15 cellular contexts compared by ENCODE assay signal in the genomic region with DNA sequence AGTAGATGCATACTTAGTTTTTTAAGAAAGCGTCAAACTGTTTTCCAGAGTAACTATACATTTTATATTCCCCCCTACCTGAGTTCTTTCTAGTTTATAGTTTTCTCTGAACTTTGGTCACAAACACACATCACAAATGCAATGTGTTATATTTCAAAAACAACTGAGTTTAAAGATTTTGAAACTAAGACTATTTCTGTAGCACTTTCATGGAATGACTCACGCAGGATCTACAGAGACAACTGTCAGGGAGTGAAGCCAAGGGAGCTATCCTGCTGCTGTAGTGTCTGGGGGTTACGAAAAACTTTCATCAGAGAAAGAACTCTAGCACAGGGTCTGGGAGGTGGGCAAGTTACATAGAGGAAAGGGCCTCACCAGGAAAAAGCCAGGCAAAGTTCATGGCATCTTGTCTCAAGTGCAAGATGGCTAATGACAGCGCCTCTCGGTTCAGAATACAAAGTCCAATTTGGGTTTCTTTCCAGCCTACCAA.
DNase-seq lines count a peak whose midpoint lies in the region; ATAC-seq and TF ChIP-seq lines count a peak whose summit lies in the region.
"Had no signal": no experiment of that assay in that cellular context is flagged by ENCODE, and none has a peak within 500 bp of the region (broad histone marks: within the 10 kb centered on the region; RNA-seq: fewer than 3 reads in every experiment).

No MANE protein-coding gene starts in this region.

- POLR2A ChIA-PET in CD8-positive, alpha-beta T cell (lab: Charles Lee) = no interaction called here
- POLR2A ChIA-PET in activated naive CD8-positive, alpha-beta T cell treated with anti-CD3 and anti-CD28 coated beads, Interleukin-2, amount 10 ng/mL, durations not matched to agents 7 days and 5 days (lab: Charles Lee) = no interaction called here

- DNase-seq in AG10803 (ENCODE audit: low read depth) (peak; percentile 28), mucosa of descending colon (peak in 1 of 3 donors; percentile 25), inferior parietal cortex (ENCODE audit: extremely low spot score) (no peak)
- DNase-seq in CD8-positive, alpha-beta T cell = no peak
- DNase-seq in activated naive CD8-positive, alpha-beta T cell treated with anti-CD3 and anti-CD28 coated beads, Interleukin-2, amount 10 ng/mL, durations not matched to agents 7 days and 5 days = no peak
- DNase-seq: activated effector memory CD4-positive, alpha-beta T cell treated with Interleukin-2 at 50 U/mL for 16 hours; DMS79 treated with DMSO at 0.1 percent for 48 hours; GOT3; left ventricle myocardium inferior; NCI-H1694; NCI-H226; retina had no signal

- peaks cover 80% of the 10 kb centered on the region for H3K36me3 Mint-ChIP-seq in CD8-positive, alpha-beta T cell
- peaks cover 38% of the 10 kb centered on the region for H3K36me3 Mint-ChIP-seq in activated naive CD8-positive, alpha-beta T cell treated with anti-CD3 and anti-CD28 coated beads, Interleukin-2, amount 10 ng/mL, durations not matched to agents 7 days and 5 days

- H3K27ac ChIP-seq in CD8-positive, alpha-beta T cell (ENCODE audit: low read depth, low read length) = no peak overlapping the region
- H3K27ac ChIP-seq: left ventricle myocardium inferior, neural progenitor cell had no signal

- peaks cover 33% of the 10 kb centered on the region for H3K36me3 ChIP-seq in CD8-positive, alpha-beta T cell (ENCODE audit: insufficient read depth, low read length)
- no peaks in the 10 kb centered on the region for H3K36me3 ChIP-seq in mucosa of descending colon (ENCODE audit: low read depth)
- H3K36me3 ChIP-seq: neural progenitor cell had no signal

- H3K27ac Mint-ChIP-seq in CD8-positive, alpha-beta T cell = peak overlapping the region; percentile 65
- peak overlapping the region; percentile 13 for H3K27ac Mint-ChIP-seq in activated naive CD8-positive, alpha-beta T cell treated with anti-CD3 and anti-CD28 coated beads, Interleukin-2, amount 10 ng/mL, durations not matched to agents 7 days and 5 days
- H3K27ac Mint-ChIP-seq: neural progenitor cell had no signal

- H3K9me3 Mint-ChIP-seq in CD8-positive, alpha-beta T cell = no peaks in the 10 kb centered on the region
- no peaks in the 10 kb centered on the region for H3K9me3 Mint-ChIP-seq in activated naive CD8-positive, alpha-beta T cell treated with anti-CD3 and anti-CD28 coated beads, Interleukin-2, amount 10 ng/mL, durations not matched to agents 7 days and 5 days

- CTCF ChIA-PET in CD8-positive, alpha-beta T cell (lab: Charles Lee) = no interaction called here

- intact Hi-C loops in CD8-positive, alpha-beta T cell (cut with DNase I, micrococcal nuclease) = no loop called here
- intact Hi-C loops in mucosa of descending colon (cut with DNase I, micrococcal nuclease) = no loop called here

- H3K4me3 ChIP-seq in AG10803 (ENCODE audit: low read length) (no peak overlapping the region), mucosa of descending colon (no peak overlapping the region)
- H3K4me3 ChIP-seq in CD8-positive, alpha-beta T cell (ENCODE audit: low read depth, low read length) = no peak overlapping the region
- H3K4me3 ChIP-seq: left ventricle myocardium inferior, neural progenitor cell had no signal

- H3K27me3 Mint-ChIP-seq in CD8-positive, alpha-beta T cell (ENCODE audit: low read depth) = no peaks in the 10 kb centered on the region
- no peaks in the 10 kb centered on the region for H3K27me3 Mint-ChIP-seq in activated naive CD8-positive, alpha-beta T cell treated with anti-CD3 and anti-CD28 coated beads, Interleukin-2, amount 10 ng/mL, durations not matched to agents 7 days and 5 days

- peaks cover 5% of the 10 kb centered on the region for H3K4me1 ChIP-seq in CD8-positive, alpha-beta T cell (ENCODE audit: insufficient read depth, low read length)
- H3K4me1 ChIP-seq in mucosa of descending colon (ENCODE audit: low read depth) = peaks cover 18% of the 10 kb centered on the region
- H3K4me1 ChIP-seq: left ventricle myocardium inferior had no signal

- peaks cover 28% of the 10 kb centered on the region for H3K4me1 Mint-ChIP-seq in CD8-positive, alpha-beta T cell (ENCODE audit: low read depth)
- peaks cover 10% of the 10 kb centered on the region for H3K4me1 Mint-ChIP-seq in activated naive CD8-positive, alpha-beta T cell treated with anti-CD3 and anti-CD28 coated beads, Interleukin-2, amount 10 ng/mL, durations not matched to agents 7 days and 5 days

- ATAC-seq in CD8-positive, alpha-beta T cell = no peak
- no peak for ATAC-seq in activated naive CD8-positive, alpha-beta T cell treated with anti-CD3 and anti-CD28 coated beads, Interleukin-2, amount 10 ng/mL, durations not matched to agents 7 days and 5 days (ENCODE audit: low read depth)
- ATAC-seq in mucosa of descending colon = peak; percentile 51
- no peak for ATAC-seq in GM18498 (IDR thresholded peaks at IDR 0.05; ENCODE audit: unreplicated experiment)
- no peak for ATAC-seq in GM21717 (IDR thresholded peaks at IDR 0.05; ENCODE audit: unreplicated experiment)

- no peaks in the 10 kb centered on the region for H3K27me3 ChIP-seq in CD8-positive, alpha-beta T cell (ENCODE audit: insufficient read depth, low read length)
- H3K27me3 ChIP-seq: neural progenitor cell had no signal

- no peaks in the 10 kb centered on the region for H3K9me3 ChIP-seq in CD8-positive, alpha-beta T cell (ENCODE audit: low read length)
- H3K9me3 ChIP-seq in mucosa of descending colon = no peaks in the 10 kb centered on the region
- H3K9me3 ChIP-seq: left ventricle myocardium inferior had no signal

- H3K4me3 Mint-ChIP-seq in CD8-positive, alpha-beta T cell = no peak overlapping the region
- H3K4me3 Mint-ChIP-seq in activated naive CD8-positive, alpha-beta T cell treated with anti-CD3 and anti-CD28 coated beads, Interleukin-2, amount 10 ng/mL, durations not matched to agents 7 days and 5 days = no peak overlapping the region
- H3K4me3 Mint-ChIP-seq: neural progenitor cell had no signal

- no peak for TF ChIP-seq CTCF in AG10803 (conservative IDR thresholded peaks at IDR 0.05; ENCODE audit: low read length)
- no peak for TF ChIP-seq CTCF in CD8-positive, alpha-beta T cell (IDR thresholded peaks at IDR 0.05)
- no peak for TF ChIP-seq CTCF in mucosa of descending colon (IDR thresholded peaks at IDR 0.05)
